Comparison of ENCODE assay signal across 16 cellular contexts in genomic region chr15:90599116-90599515, GRCh38.
DNase-seq lines count a peak whose midpoint lies in the region; ATAC-seq and TF ChIP-seq lines count a peak whose summit lies in the region.
"Had no signal": no experiment of that assay in that cellular context is flagged by ENCODE, and none has a peak within 500 bp of the region (broad histone marks: within the 10 kb centered on the region; RNA-seq: fewer than 3 reads in every experiment).

No MANE protein-coding gene starts in this region.

- no peak for ATAC-seq in CD4-positive, CD25-positive, alpha-beta regulatory T cell (ENCODE audit: low read depth in 2 of 2)
- no peak for ATAC-seq in naive B cell (ENCODE audit: low read depth in 2 of 2)
- ATAC-seq: pancreas had no signal

- peaks cover 0 to 2% (median 0%) of the 10 kb centered on the region in 7 donors for H3K9me3 Mint-ChIP-seq in CD4-positive, CD25-positive, alpha-beta regulatory T cell
- no peaks in the 10 kb centered on the region for H3K9me3 Mint-ChIP-seq in activated naive CD8-positive, alpha-beta T cell (ENCODE audit: low read depth)
- no peaks in the 10 kb centered on the region for H3K9me3 Mint-ChIP-seq in naive B cell

- H3K27ac ChIP-seq in CD4-positive, CD25-positive, alpha-beta regulatory T cell (ENCODE audit: insufficient read depth, low read length, poor library complexity, severe bottlenecking): peak overlapping the region; percentile 87
- H3K27ac ChIP-seq: pancreas had no signal

- peak overlapping the region; percentile 61 to 86 (median 66) for H3K4me3 Mint-ChIP-seq in CD4-positive, CD25-positive, alpha-beta regulatory T cell
- peak overlapping the region; percentile 52 for H3K4me3 Mint-ChIP-seq in activated naive CD8-positive, alpha-beta T cell
- peak overlapping the region in 6 of 8 donors; percentile 12 to 72 (median 34) for H3K4me3 Mint-ChIP-seq in naive B cell

- no peaks in the 10 kb centered on the region for H3K9me3 ChIP-seq in CD4-positive, CD25-positive, alpha-beta regulatory T cell (ENCODE audit: control insufficient read depth in 2 of 2, low read length in 2 of 2)
- H3K9me3 ChIP-seq: MG63, pancreas, thyroid gland had no signal

- H3K36me3 Mint-ChIP-seq in CD4-positive, CD25-positive, alpha-beta regulatory T cell: peaks cover 45% of the 10 kb centered on the region
- peaks cover 7% of the 10 kb centered on the region for H3K36me3 Mint-ChIP-seq in activated naive CD8-positive, alpha-beta T cell
- H3K36me3 Mint-ChIP-seq in naive B cell: no peaks in the 10 kb centered on the region

- H3K4me1 Mint-ChIP-seq in CD4-positive, CD25-positive, alpha-beta regulatory T cell: peaks cover 41 to 92% (median 77%) of the 10 kb centered on the region in 4 donors
- H3K4me1 Mint-ChIP-seq in activated naive CD8-positive, alpha-beta T cell (ENCODE audit: low read depth): peaks cover 76% of the 10 kb centered on the region
- H3K4me1 Mint-ChIP-seq in naive B cell: peaks cover 67 to 83% (median 72%) of the 10 kb centered on the region in 3 donors

- peaks cover 63% of the 10 kb centered on the region for H3K4me1 ChIP-seq in CD4-positive, CD25-positive, alpha-beta regulatory T cell (ENCODE audit: control insufficient read depth, insufficient read depth, low read length, poor library complexity, severe bottlenecking)

- TF ChIP-seq CTCF in GM12875 (IDR thresholded peaks at IDR 0.05; ENCODE audit: borderline replicate concordance, insufficient read depth, low read depth, low read length): no peak

- peak overlapping the region; percentile 62 for H3K4me3 ChIP-seq in CD4-positive, CD25-positive, alpha-beta regulatory T cell (ENCODE audit: low read depth, low read length)
- H3K4me3 ChIP-seq in GM12875 (ENCODE audit: low read depth, low read length): peak overlapping the region; percentile 36
- H3K4me3 ChIP-seq: MG63, pancreas, thyroid gland had no signal

- peak in 1 of 3 donors; percentile 19 for DNase-seq in CD4-positive, CD25-positive, alpha-beta regulatory T cell
- DNase-seq in naive B cell (no peak), NOMO-1 (lab: John Stamatoyannopoulos, UW; ENCODE audit: unreplicated experiment in 2 of 2) (no peak), medulla oblongata (ENCODE audit: extremely low spot score) (no peak), midbrain (lab: John Stamatoyannopoulos, UW) (no peak)
- no peak for DNase-seq in stimulated activated CD4-positive, alpha-beta T cell treated with anti-CD3 and anti-CD28 coated beads, Interleukin-12 subunit alpha, Interleukin-12 subunit beta, amount 100 ng/mL, for 4 hours
- DNase-seq: AML-193; caudate nucleus; MG63; NCI-H187; NCI-H446 treated with DMSO at 0.1 percent for 48 hours; pancreas; stimulated activated CD4-positive, alpha-beta T cell treated with anti-CD3 and anti-CD28 coated beads, Interleukin-2, amount 100 ng/mL, for 48 hours; thyroid gland had no signal

- H3K27me3 Mint-ChIP-seq in CD4-positive, CD25-positive, alpha-beta regulatory T cell: no peaks in the 10 kb centered on the region
- no peaks in the 10 kb centered on the region for H3K27me3 Mint-ChIP-seq in activated naive CD8-positive, alpha-beta T cell
- no peaks in the 10 kb centered on the region for H3K27me3 Mint-ChIP-seq in naive B cell

- H3K27ac Mint-ChIP-seq in CD4-positive, CD25-positive, alpha-beta regulatory T cell: peak overlapping the region; percentile 96 to 99 (median 97)
- H3K27ac Mint-ChIP-seq in activated naive CD8-positive, alpha-beta T cell: peak overlapping the region; percentile 99
- peak overlapping the region in 4 of 6 donors; percentile 82 to 98 (median 94) for H3K27ac Mint-ChIP-seq in naive B cell

- no peaks in the 10 kb centered on the region for H3K27me3 ChIP-seq in CD4-positive, CD25-positive, alpha-beta regulatory T cell (ENCODE audit: control insufficient read depth, insufficient read depth, low read length)
- H3K27me3 ChIP-seq: MG63, pancreas, thyroid gland had no signal

- H3K36me3 ChIP-seq in CD4-positive, CD25-positive, alpha-beta regulatory T cell (ENCODE audit: control insufficient read depth, insufficient read depth, low read length): peaks cover 7% of the 10 kb centered on the region
- H3K36me3 ChIP-seq: pancreas had no signal
